1 cellular context compared by ENCODE assay signal in genomic region chr20:35260426-35260825, GRCh38.
TF ChIP-seq lines count a peak whose summit lies in the region.

No MANE protein-coding gene starts in this region.

TF ChIP-seq in IMR-90, 13 proteins besides CTCF, POLR2A, EP300 and RAD21 (continued from another document):
- TF ChIP-seq ELK1 (IDR thresholded peaks at IDR 0.05; ENCODE audit: borderline replicate concordance, low read depth, low read length), result no peak
